ENCODE assay signal across 31 cellular contexts in the genomic region with DNA sequence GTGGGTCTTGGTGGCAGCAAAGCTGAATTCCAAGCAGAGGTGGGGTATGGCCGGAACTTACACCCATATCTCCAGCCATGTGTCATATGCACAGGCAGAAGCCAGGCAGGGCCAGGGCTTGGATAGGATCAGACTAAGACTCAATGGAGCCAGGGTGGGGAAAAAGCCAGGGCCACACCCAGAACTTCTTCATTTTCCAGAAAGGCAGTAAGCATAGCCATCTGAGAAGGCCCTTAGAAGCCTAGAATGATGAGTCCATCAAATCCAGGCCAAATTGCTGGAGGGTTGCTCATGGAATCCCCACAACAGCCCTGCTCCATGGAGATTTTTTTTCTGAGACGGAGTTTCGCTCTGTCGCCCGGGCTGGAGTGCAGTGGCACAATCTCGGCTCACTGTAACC.
"Had no signal": no experiment of that assay in that cellular context is flagged by ENCODE, and none has a peak within 500 bp of the region (broad histone marks: within the 10 kb centered on the region; RNA-seq: fewer than 3 reads in every experiment).

No MANE protein-coding gene starts in this region.

- ATAC-seq: activated naive CD4-positive, alpha-beta T cell treated with anti-CD3 and anti-CD28 coated beads, Interleukin-2, amount 50 U/mL, for 72 hours; activated naive CD8-positive, alpha-beta T cell treated with anti-CD3 and anti-CD28 coated beads, Interleukin-2, amount 50 U/mL, for 24 hours; activated T-cell treated with anti-CD3 and anti-CD28 coated beads, Interleukin-2, amount 50 U/mL, for 4 hours; activated T-cell treated with anti-CD3 and anti-CD28 coated beads, Interleukin-2, amount 50 U/mL, for 72 hours; activated T-helper 17 cell treated with anti-CD3 and anti-CD28 coated beads, Interleukin-2, amount 50 U/mL, for 72 hours; body of pancreas had no signal

- H3K27me3 ChIP-seq: adrenal gland, ascending aorta, body of pancreas, brain microvascular endothelial cell, breast epithelium, cardiac muscle cell had no signal

- H3K9me3 ChIP-seq: adrenal gland, ascending aorta had no signal

- H3K36me3 ChIP-seq: adrenal gland, ascending aorta, brain microvascular endothelial cell, breast epithelium, cardiac muscle cell had no signal

- H3K27ac ChIP-seq: adrenal gland, ascending aorta, body of pancreas, brain microvascular endothelial cell, breast epithelium, cardiac muscle cell had no signal

- H3K4me1 ChIP-seq: adrenal gland, ascending aorta, body of pancreas, breast epithelium had no signal

- DNase-seq: activated effector memory CD4-positive, alpha-beta T cell treated with anti-CD3 and anti-CD28 coated beads, Interleukin-2, amount 50 U/mL, for 16 hours; activated effector memory CD4-positive, alpha-beta T cell treated with Interleukin-2 at 50 U/mL for 16 hours; activated gamma-delta T cell; activated gamma-delta T cell treated with Interleukin-2 at 50 U/mL for 16 hours; activated naive CD4-positive, alpha-beta T cell; activated naive CD4-positive, alpha-beta T cell treated with anti-CD3 and anti-CD28 coated beads for 36 hours; activated naive CD4-positive, alpha-beta T cell treated with anti-CD3 and anti-CD28 coated beads, Interleukin-2, amount 10 ng/mL, durations not matched to agents 7 days and 5 days; activated naive CD4-positive, alpha-beta T cell treated with anti-CD3 and anti-CD28 coated beads, Interleukin-2, amount 50 U/mL, for 16 hours; activated naive CD4-positive, alpha-beta T cell treated with Interleukin-2 at 50 U/mL for 16 hours; activated naive CD8-positive, alpha-beta T cell treated with anti-CD3 and anti-CD28 coated beads for 36 hours; activated naive CD8-positive, alpha-beta T cell treated with anti-CD3 and anti-CD28 coated beads, Interleukin-2, amount 10 ng/mL, durations not matched to agents 7 days and 5 days; activated naive CD8-positive, alpha-beta T cell treated with anti-CD3 and anti-CD28 coated beads, Interleukin-2, amount 50 U/mL, for 24 hours; activated T-cell treated with anti-CD3 and anti-CD28 coated beads, Interleukin-2, amount 50 U/mL, for 24 hours; activated T-cell treated with anti-CD3 and anti-CD28 coated beads, Interleukin-2, amount 50 U/mL, for 4 hours; activated T-cell treated with anti-CD3 and anti-CD28 coated beads, Interleukin-2, amount 50 U/mL, for 48 hours; activated T-cell treated with anti-CD3 and anti-CD28 coated beads, Interleukin-2, amount 50 U/mL, for 72 hours; adrenal gland; amniotic stem cell; amygdala; anterior cingulate cortex; aorta; body of pancreas; brain microvascular endothelial cell; caudate nucleus; central memory CD4-positive, alpha-beta T cell; cerebellar nuclear complex had no signal

- H3K4me3 ChIP-seq: adrenal gland, ascending aorta, body of pancreas, breast epithelium, cardiac muscle cell had no signal
